ENCODE assay signal across 11 cellular contexts in the genomic region with DNA sequence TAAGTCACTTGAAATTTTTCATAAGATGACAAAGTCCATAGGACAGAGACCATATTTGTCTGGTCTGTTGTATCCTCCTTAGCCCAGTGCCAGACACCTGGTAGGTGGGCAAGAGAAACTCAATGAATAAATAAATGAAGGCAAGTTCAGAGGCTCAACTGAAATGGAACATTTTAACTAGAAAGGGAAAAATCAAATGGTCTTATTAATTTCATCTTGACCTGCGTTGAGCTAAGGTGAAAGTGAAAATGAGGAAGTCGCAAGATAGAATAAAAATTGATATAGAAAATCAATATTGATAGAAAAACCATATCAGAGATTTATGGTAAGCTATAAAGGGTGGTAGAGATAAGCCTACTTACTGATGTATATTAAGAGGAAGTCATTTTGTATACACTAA. TPM values are rescaled to one million over a fixed set of nuclear protein-coding genes. Genes with fewer than 3 reads are reported as not detected.
DNase-seq lines count a peak whose midpoint lies in the region; ATAC-seq and TF ChIP-seq lines count a peak whose summit lies in the region.
"Had no signal": no experiment of that assay in that cellular context is flagged by ENCODE, and none has a peak within 500 bp of the region (broad histone marks: within the 10 kb centered on the region; RNA-seq: fewer than 3 reads in every experiment).

No MANE protein-coding gene starts in this region.

- in situ Hi-C loops in Panc1 (cut with HindIII; ENCODE audit: low pct_unique_long_range_greater_than_20kb, low sequenced_read_pairs), result no loop called here

- no peak for TF ChIP-seq CTCF in CD8-positive, alpha-beta T cell (IDR thresholded peaks at IDR 0.05)
- TF ChIP-seq CTCF in Panc1 (IDR thresholded peaks at IDR 0.05), result no peak
- no peak for TF ChIP-seq CTCF in epithelial cell of esophagus (IDR thresholded peaks at IDR 0.05; ENCODE audit: insufficient read depth, low read depth, low read length, missing control alignments)
- no peak for TF ChIP-seq CTCF in prostate gland (IDR thresholded peaks at IDR 0.05)
- TF ChIP-seq CTCF in GM20000 (IDR thresholded peaks at IDR 0.05; ENCODE audit: extremely low read depth, missing control alignments), result no peak

- H3K4me3 ChIP-seq in CD8-positive, alpha-beta T cell (ENCODE audit: low read depth, low read length), result peak overlapping the region; percentile 92
- H3K4me3 ChIP-seq in Panc1 (ENCODE audit: low read depth in 2 of 2, low read length in 2 of 2), result peak overlapping the region; percentile 86 to 91
- peak overlapping the region; percentile 88 for H3K4me3 ChIP-seq in epithelial cell of esophagus (ENCODE audit: low read length)
- H3K4me3 ChIP-seq in prostate gland, result peak overlapping the region; percentile 75 to 94
- no peak overlapping the region for H3K4me3 ChIP-seq in SJCRH30

- intact Hi-C loops in CD8-positive, alpha-beta T cell (cut with DNase I, micrococcal nuclease), result loop anchor here (5.0 to 10.0 kb wide), 2 partner anchors 280 to 1148 kb away; partner anchors contain the start of genes PCNP (in 1 of the 2) and TFG (in 1 of the 2)
- intact Hi-C loops in Panc1 (cut with micrococcal nuclease; ENCODE audit: unreplicated experiment) (no loop called here), prostate gland (cut with DNase I) (no loop called here)

- 89% methylated on average over 2 of the region's 2 CpGs for WGBS in prostate gland

- H3K9me3 Mint-ChIP-seq in CD8-positive, alpha-beta T cell, result no peaks in the 10 kb centered on the region

- no peak for DNase-seq in CD8-positive, alpha-beta T cell
- DNase-seq in Panc1 (ENCODE audit: low read depth, low spot score), result no peak
- DNase-seq in epithelial cell of esophagus (ENCODE audit: low read depth), result no peak
- no peak for DNase-seq in prostate gland (ENCODE audit: low spot score)
- no peak for DNase-seq in GM20000 (ENCODE audit: low spot score)
- no peak for DNase-seq in SJCRH30
- no peak for DNase-seq in Kasumi-1 (lab: John Stamatoyannopoulos, UW)
- DNase-seq: OCI-M1; stimulated activated CD4-positive, alpha-beta T cell treated with anti-CD3 and anti-CD28 coated beads, Interleukin-4, amount 100 ng/mL, for 1 hour had no signal

- no peak overlapping the region for H3K27ac ChIP-seq in CD8-positive, alpha-beta T cell (ENCODE audit: low read depth, low read length)
- H3K27ac ChIP-seq in Panc1 (ENCODE audit: low read length) (no peak overlapping the region), prostate gland (peak overlapping the region in 1 of 2 donors; percentile 9), SJCRH30 (no peak overlapping the region)
- H3K27ac ChIP-seq: KMS-11 had no signal

- POLR2A ChIA-PET in CD8-positive, alpha-beta T cell (lab: Charles Lee), result interaction anchor here (0.8 to 2.6 kb wide), 6 partner anchors 11 to 370 kb away, joined by 3 to 11 read pairs (median 3); partner anchors contain the start of gene NXPE3
- POLR2A ChIA-PET in Panc1 (lab: Charles Lee), result no interaction called here

- H3K9me3 ChIP-seq in CD8-positive, alpha-beta T cell (ENCODE audit: low read length), result no peaks in the 10 kb centered on the region
- H3K9me3 ChIP-seq in Panc1 (ENCODE audit: control insufficient read depth, insufficient read depth, low read depth, low read length) (no peaks in the 10 kb centered on the region), prostate gland (no peaks in the 10 kb centered on the region), SJCRH30 (replicated peaks) (no peaks in the 10 kb centered on the region)

- TF ChIP-seq POLR2A in prostate gland (IDR thresholded peaks at IDR 0.05), result no peak

- H3K36me3 Mint-ChIP-seq in CD8-positive, alpha-beta T cell, result peaks cover 72% of the 10 kb centered on the region

- peak overlapping the region; percentile 97 for H3K27ac Mint-ChIP-seq in CD8-positive, alpha-beta T cell

- H3K36me3 ChIP-seq in CD8-positive, alpha-beta T cell (ENCODE audit: insufficient read depth, low read length), result peaks cover 50% of the 10 kb centered on the region
- peaks cover 46% of the 10 kb centered on the region for H3K36me3 ChIP-seq in Panc1 (ENCODE audit: control insufficient read depth, insufficient read depth, low read length)
- peaks cover 9 to 10% of the 10 kb centered on the region in 2 donors for H3K36me3 ChIP-seq in prostate gland
- H3K36me3 ChIP-seq in SJCRH30, result peaks cover 57% of the 10 kb centered on the region

- BruUV-seq in Panc1 (replicated peaks; lab: Mats Ljungman, UMichigan), result no TSS peak

- H3K27me3 ChIP-seq in CD8-positive, alpha-beta T cell (ENCODE audit: insufficient read depth, low read length), result no peaks in the 10 kb centered on the region
- no peaks in the 10 kb centered on the region for H3K27me3 ChIP-seq in Panc1 (ENCODE audit: control insufficient read depth, insufficient read depth, low read length)
- no peaks in the 10 kb centered on the region for H3K27me3 ChIP-seq in prostate gland (replicated peaks; ENCODE audit: insufficient read depth)
- H3K27me3 ChIP-seq in SJCRH30, result no peaks in the 10 kb centered on the region

- no peaks in the 10 kb centered on the region for H3K27me3 Mint-ChIP-seq in CD8-positive, alpha-beta T cell (ENCODE audit: low read depth)

- CTCF ChIA-PET in CD8-positive, alpha-beta T cell (lab: Charles Lee), result interaction anchor here (0.8 to 3.6 kb wide), 3 partner anchors 13 to 377 kb away, joined by 3 to 13 read pairs (median 3); no protein-coding TSS in a partner anchor
- CTCF ChIA-PET in Panc1 (lab: Charles Lee), result no interaction called here

- peak overlapping the region; percentile 96 for H3K4me3 Mint-ChIP-seq in CD8-positive, alpha-beta T cell

- H3K4me1 ChIP-seq in CD8-positive, alpha-beta T cell (ENCODE audit: insufficient read depth, low read length), result peaks cover 40% of the 10 kb centered on the region
- H3K4me1 ChIP-seq in Panc1 (ENCODE audit: control insufficient read depth, insufficient read depth, low read length) (peaks cover 18% of the 10 kb centered on the region), prostate gland (replicated peaks) (peaks cover 11% of the 10 kb centered on the region), SJCRH30 (no peaks in the 10 kb centered on the region)

- H3K4me1 Mint-ChIP-seq in CD8-positive, alpha-beta T cell (ENCODE audit: low read depth), result peaks cover 59% of the 10 kb centered on the region

- ATAC-seq in CD8-positive, alpha-beta T cell, result no peak
- no peak for ATAC-seq in Panc1
- ATAC-seq in GM18907 (IDR thresholded peaks at IDR 0.05; ENCODE audit: unreplicated experiment), result no peak

RNA-seq across cellular contexts. Expression of gene NFKBIZ, which starts 3.0 kb away (rescaled TPM):
- 100 to 1,000 TPM; 460 to 477 TPM for total RNA-seq in CD8-positive, alpha-beta T cell
- total RNA-seq in Panc1 (2021; ENCODE audit: unreplicated experiment), result 17.4 TPM
- polyA plus RNA-seq in Panc1 (2012; ENCODE audit: insufficient read length), result 7.9 TPM
- 10 to 100 TPM; 25.7 to 38.3 TPM for total RNA-seq in prostate gland
- 5.6 and 5.7 TPM in 2 replicates for total RNA-seq in SJCRH30 (2014; rRNA removed; shearing (Covaris generic))

Comparison
In these comparisons a context has a peak if more than half of its experiments do, and no peak if none do; other contexts are left out.
1. RNA of gene NFKBIZ, which starts 3.0 kb away (total RNA-seq): 460 to 477 TPM in CD8-positive, alpha-beta T cell; 25.7 to 38.3 TPM in prostate gland, 17.4 TPM in Panc1 (single experiment) and 5.6 to 5.7 TPM in SJCRH30; every median in the first group is over 10 times any median in the second.
2. intact Hi-C loops: an anchor here in CD8-positive, alpha-beta T cell (5.0 to 10.0 kb wide); none called in Panc1 and prostate gland.